ENCODE assay signal across 8 cellular contexts in genomic region chr3:172511783-172512357, GRCh38. TPM values are rescaled to one million over a fixed set of nuclear protein-coding genes. Genes with fewer than 3 reads are reported as not detected.
DNase-seq lines count a peak whose midpoint lies in the region; ATAC-seq, FAIRE-seq and TF ChIP-seq lines count a peak whose summit lies in the region.

No MANE protein-coding gene starts in this region.

- H3K36me3 ChIP-seq in liver (ENCODE audit: control insufficient read depth in 4 of 4, insufficient read depth in 3 of 4, low read depth in 1 of 4, low read length in 3 of 4) (peaks cover 7 to 76% (median 44%) of the 10 kb centered on the region in 4 donors), HepG2 (replicated peaks in 1 of 2; ENCODE audit: control insufficient read depth in 1 of 2, insufficient read depth in 2 of 2, low read length in 2 of 2) (peaks cover 0 to 2% of the 10 kb centered on the region in 2 experiments; a peak in 1 of 5 replicates), upper lobe of right lung (peaks cover 83% of the 10 kb centered on the region), PC-3 (ENCODE audit: low read depth, low read length) (no peaks in the 10 kb centered on the region)

- ATAC-seq in HepG2 (no peak), HG03060 (IDR thresholded peaks at IDR 0.05; ENCODE audit: low read depth, unreplicated experiment) (peak; percentile 39), upper lobe of right lung (no peak), PC-3 (no peak)
- peak; percentile 52 to 68 for ATAC-seq in activated naive CD4-positive, alpha-beta T cell treated with anti-CD3 and anti-CD28 coated beads, Interleukin-2, amount 50 U/mL, for 72 hours

- H3K9ac ChIP-seq in liver (ENCODE audit: low read depth in 1 of 2, low read length in 2 of 2), result no peak overlapping the region
- no peak overlapping the region for H3K9ac ChIP-seq in HepG2 (ENCODE audit: insufficient read depth, low read depth, low read length)
- no peak overlapping the region for H3K9ac ChIP-seq in PC-3 (ENCODE audit: low read length)

- no peak for TF ChIP-seq CTCF in liver (IDR thresholded peaks at IDR 0.05; ENCODE audit: low read depth, low read length, missing input control)
- no peak for TF ChIP-seq CTCF in HepG2 (CRISPR knock-in tag; IDR thresholded peaks at IDR 0.05)
- TF ChIP-seq CTCF in upper lobe of right lung (IDR thresholded peaks at IDR 0.05), result no peak
- TF ChIP-seq CTCF in PC-3 (conservative IDR thresholded peaks at IDR 0.05; ENCODE audit: low read depth, low read length), result no peak

- DNase-seq in HepG2 (ENCODE audit: low spot score), result no peak
- no peak for DNase-seq in activated naive CD4-positive, alpha-beta T cell treated with anti-CD3 and anti-CD28 coated beads, Interleukin-2, amount 50 U/mL, for 72 hours (ENCODE audit: low spot score in 2 of 2)
- DNase-seq in upper lobe of right lung, result no peak
- no peak for DNase-seq in PC-3
- no peak for DNase-seq in NCI-H2171 (lab: John Stamatoyannopoulos, UW)
- no peak for DNase-seq in NCI-H1694 (lab: John Stamatoyannopoulos, UW)

- H3K4me1 ChIP-seq in liver (ENCODE audit: control insufficient read depth in 4 of 4, insufficient read depth in 4 of 4, low read length in 3 of 4) (peaks cover 9 to 37% (median 14%) of the 10 kb centered on the region in 4 donors), HepG2 (ENCODE audit: insufficient read depth, low read length) (peaks cover 24% of the 10 kb centered on the region), upper lobe of right lung (peaks cover 47% of the 10 kb centered on the region), PC-3 (ENCODE audit: insufficient read depth, low read length) (peaks cover 11% of the 10 kb centered on the region)

- TF ChIP-seq RAD21 in liver (IDR thresholded peaks at IDR 0.05) (no peak), HepG2 (CRISPR knock-in tag; IDR thresholded peaks at IDR 0.05) (no peak)

- peaks cover 0 to 14% of the 10 kb centered on the region in 2 donors for H3K9me3 Mint-ChIP-seq in activated naive CD4-positive, alpha-beta T cell treated with anti-CD3 and anti-CD28 coated beads, Interleukin-2, amount 50 U/mL, for 72 hours

- H4K20me1 ChIP-seq in HepG2 (ENCODE audit: insufficient read depth, low read length), result no peaks in the 10 kb centered on the region
- no peaks in the 10 kb centered on the region for H4K20me1 ChIP-seq in PC-3 (ENCODE audit: low read length)

- H2AFZ ChIP-seq in HepG2 (ENCODE audit: low read length) (no peak overlapping the region), PC-3 (ENCODE audit: low read length) (no peak overlapping the region)

- H3K27ac ChIP-seq in liver (ENCODE audit: low read depth in 1 of 2, low read length in 2 of 2) (peak overlapping the region; percentile 40 to 48), HepG2 (ENCODE audit: extremely low read length, insufficient read depth, low read length) (no peak overlapping the region), upper lobe of right lung (peak overlapping the region; percentile 65), PC-3 (ENCODE audit: low read length) (no peak overlapping the region)

- peaks cover 49 to 97% of the 10 kb centered on the region in 2 donors for H3K36me3 Mint-ChIP-seq in activated naive CD4-positive, alpha-beta T cell treated with anti-CD3 and anti-CD28 coated beads, Interleukin-2, amount 50 U/mL, for 72 hours

- no peak for TF ChIP-seq POLR2A in HepG2 (IDR thresholded peaks at IDR 0.05; ENCODE audit: insufficient read depth in 1 of 2, low read depth in 2 of 2, low read length in 2 of 2)

- no peak overlapping the region for H3K4me2 ChIP-seq in HepG2 (ENCODE audit: low read depth, low read length)
- H3K4me2 ChIP-seq in PC-3 (ENCODE audit: low read length), result no peak overlapping the region

- in situ Hi-C loops in HepG2 (cut with HindIII; ENCODE audit: extremely low pct_ligation_motif_present, low pct_unique_long_range_greater_than_20kb), result no loop called here

- H3K27ac Mint-ChIP-seq in activated naive CD4-positive, alpha-beta T cell treated with anti-CD3 and anti-CD28 coated beads, Interleukin-2, amount 50 U/mL, for 72 hours, result peak overlapping the region; percentile 89 to 91

- intact Hi-C loops in HepG2 (cut with micrococcal nuclease; ENCODE audit: unreplicated experiment) (no loop called here), upper lobe of right lung (cut with DNase I) (loop anchor here (10.0 kb wide), 1 partner anchor 83 kb away; no protein-coding TSS in a partner anchor), PC-3 (cut with micrococcal nuclease) (no loop called here)

- BruUV-seq in HepG2 (replicated peaks; lab: Mats Ljungman, UMichigan), result no TSS peak
- no TSS peak for BruUV-seq in PC-3 (replicated peaks; lab: Mats Ljungman, UMichigan)

- POLR2A ChIA-PET in HepG2 (lab: Yijun Ruan, JAX), result no interaction called here
- POLR2A ChIA-PET in PC-3 (lab: Charles Lee; ENCODE audit: unreplicated experiment), result interaction anchor here (0.6 kb wide), 1 partner anchor 114 kb away, joined by 3 read pairs; no protein-coding TSS in a partner anchor

- 85% methylated on average over 3 of the region's 3 CpGs for WGBS in liver
- WGBS in HepG2 (ENCODE audit: low lambda C conversion rate), result 100% methylated on average over 3 of the region's 3 CpGs

- H3K27me3 ChIP-seq in liver (ENCODE audit: control insufficient read depth in 4 of 4, insufficient read depth in 4 of 4, low read length in 3 of 4) (no peaks in the 10 kb centered on the region), HepG2 (ENCODE audit: control insufficient read depth in 1 of 2, insufficient read depth in 2 of 2, low read length in 2 of 2) (no peaks in the 10 kb centered on the region), upper lobe of right lung (no peaks in the 10 kb centered on the region), PC-3 (ENCODE audit: low read length) (no peaks in the 10 kb centered on the region)

- no peaks in the 10 kb centered on the region for H3K9me2 ChIP-seq in PC-3 (replicated peaks; ENCODE audit: low read length)

- H3K79me2 ChIP-seq in HepG2 (ENCODE audit: insufficient read depth, low read length), result no peaks in the 10 kb centered on the region
- H3K79me2 ChIP-seq in PC-3 (ENCODE audit: low read length), result no peaks in the 10 kb centered on the region

- H3K4me3 ChIP-seq in liver (ENCODE audit: low read depth in 1 of 3, low read length in 3 of 3) (no peak overlapping the region), HepG2 (replicated peaks in 1 of 3; ENCODE audit: insufficient read depth in 1 of 3, low read depth in 2 of 3, low read length in 3 of 3) (no peak overlapping the region), upper lobe of right lung (no peak overlapping the region), PC-3 (ENCODE audit: low read length) (no peak overlapping the region)

- TF ChIP-seq EP300 in HepG2 (IDR thresholded peaks at IDR 0.05; ENCODE audit: low read depth in 2 of 2, low read length in 2 of 2), result no peak
- TF ChIP-seq EP300 in HepG2 (CRISPR knock-in tag; IDR thresholded peaks at IDR 0.05; ENCODE audit: borderline replicate concordance), result no peak

- no peak for FAIRE-seq in HepG2 (lab: Jason Lieb, UNC)

- no peaks in the 10 kb centered on the region for H3F3A ChIP-seq in PC-3 (ENCODE audit: low read length, unreplicated experiment)

- H3K9me3 ChIP-seq in liver (ENCODE audit: control insufficient read depth in 4 of 4, low read length in 3 of 4) (no peaks in the 10 kb centered on the region), HepG2 (ENCODE audit: low read length) (no peaks in the 10 kb centered on the region), upper lobe of right lung (no peaks in the 10 kb centered on the region), PC-3 (ENCODE audit: low read length) (no peaks in the 10 kb centered on the region)

- CTCF ChIA-PET in HepG2 (lab: Yijun Ruan, JAX; ENCODE audit: low intra/inter-chr PET ratio, low total read pairs) (no interaction called here), PC-3 (lab: Charles Lee) (no interaction called here)

TF ChIP-seq in liver, 16 proteins besides CTCF, POLR2A, EP300 and RAD21 (continues in another document):
- no peak for TF ChIP-seq TAF1 (conservative IDR thresholded peaks at IDR 0.05)
- no peak for TF ChIP-seq FOXA2 (IDR thresholded peaks at IDR 0.05)

TF ChIP-seq in HepG2, 621 proteins besides CTCF, POLR2A, EP300 and RAD21 (continues in another document):
- TF ChIP-seq ESRRA (CRISPR knock-in tag; IDR thresholded peaks at IDR 0.05; ENCODE audit: low read depth) (no peak), ATF7-NPFF (CRISPR knock-in tag; IDR thresholded peaks at IDR 0.05; ENCODE audit: low read depth) (no peak)

RNA-seq across cellular contexts. Expression of gene TNFSF10, which starts 11.4 kb away (rescaled TPM):
- total RNA-seq in liver (10 to 100 TPM; 55.4 to 67.1 TPM), HepG2 (2016; rRNA removed; fragmentation: Illumina TruSeq; extraction: Trizol) (5.3 and 8.4 TPM in 2 replicates), upper lobe of right lung (140 TPM), PC-3 (2014; rRNA removed) (0.58 and 1.2 TPM in 2 replicates)
- polyA plus RNA-seq in liver (10 to 100 TPM; 16.2 to 19.5 TPM), HepG2 (2011; rRNA removed) (9.9 and 20.3 TPM in 2 replicates)
- 1.4 and 1.9 TPM in 2 replicates for total RNA-seq in HepG2 (2016; cell fraction: cytosol; rRNA removed; fragmentation: Illumina TruSeq; extraction: Trizol; ENCODE audit: low read depth)
- 6.3 and 9.1 TPM in 2 replicates for total RNA-seq in HepG2 (2016; cell fraction: insoluble cytoplasmic fraction; rRNA removed; fragmentation: Illumina TruSeq; extraction: Trizol)
- total RNA-seq in HepG2 (2016; cell fraction: membrane; rRNA removed; fragmentation: Illumina TruSeq; extraction: Trizol), result 2.8 and 4.1 TPM in 2 replicates
- total RNA-seq in HepG2 (2016; cell fraction: nucleus; rRNA removed; fragmentation: Illumina TruSeq; extraction: Trizol), result 6.0 and 7.6 TPM in 2 replicates
- polyA plus RNA-seq in HepG2 (2011; cell fraction: cytosol; rRNA removed), result 7.7 and 20.5 TPM in 2 replicates
- 1.8 and 3.8 TPM in 2 replicates for polyA plus RNA-seq in HepG2 (2011; cell fraction: nucleus; rRNA removed)
- 30.8 and 49.4 TPM in 2 replicates for polyA plus RNA-seq in HepG2 (2012)
- polyA plus RNA-seq in HepG2 (2016; cell fraction: cytosol; fragmentation: Illumina TruSeq; extraction: Trizol; ENCODE audit: low read depth), result 1.2 and 1.3 TPM in 2 replicates
- polyA plus RNA-seq in HepG2 (2016; cell fraction: insoluble cytoplasmic fraction; fragmentation: Illumina TruSeq; extraction: Trizol; ENCODE audit: low read depth), result 5.5 and 5.7 TPM in 2 replicates
- polyA plus RNA-seq in HepG2 (2016; cell fraction: membrane; fragmentation: Illumina TruSeq; extraction: Trizol; ENCODE audit: low read depth), result 1.5 and 2.5 TPM in 2 replicates
- 9.4 and 10.5 TPM in 2 replicates for polyA plus RNA-seq in HepG2 (2016; cell fraction: nucleus; fragmentation: Illumina TruSeq; extraction: Trizol; ENCODE audit: insufficient read depth, low read depth)
- polyA minus RNA-seq in HepG2 (2011; rRNA and poly(A)+ RNA removed; ENCODE audit: low replicate concordance), result 1.5 and 11.8 TPM in 2 replicates
- 2.1 and 6.0 TPM in 2 replicates for polyA minus RNA-seq in HepG2 (2011; cell fraction: cytosol; rRNA and poly(A)+ RNA removed)
- 5.4 and 9.8 TPM in 2 replicates for polyA minus RNA-seq in HepG2 (2011; cell fraction: nucleus; rRNA and poly(A)+ RNA removed)
- total RNA-seq in activated naive CD4-positive, alpha-beta T cell treated with anti-CD3 and anti-CD28 coated beads, Interleukin-2, amount 50 U/mL, for 72 hours, result 10 to 100 TPM; 32.7 to 99.9 TPM

Comparison
In these comparisons a context has a peak if more than half of its experiments do, and no peak if none do; other contexts are left out.
1. H3K27ac ChIP-seq: peak in liver (2 of 2) and upper lobe of right lung (single experiment); none in HepG2 (single experiment) and PC-3 (single experiment).
2. ATAC-seq: peak in HG03060 (single experiment) and activated naive CD4-positive, alpha-beta T cell treated with anti-CD3 and anti-CD28 coated beads, Interleukin-2, amount 50 U/mL, for 72 hours (2 of 2); none in HepG2 (single experiment), upper lobe of right lung (single experiment) and PC-3 (single experiment).